In genomic region chr15:75348563-75349350, GRCh38 we compare ENCODE assay signal across 8 cellular contexts. TPM values are rescaled to one million over a fixed set of nuclear protein-coding genes. Genes with fewer than 3 reads are reported as not detected.
DNase-seq lines count a peak whose midpoint lies in the region; ATAC-seq lines count a peak whose summit lies in the region.

No MANE protein-coding gene starts in this region.

- H3K9me3 Mint-ChIP-seq in activated CD4-positive, alpha-beta T cell treated with anti-CD3 and anti-CD28 coated beads for 36 hours (ENCODE audit: low read depth): peaks cover 4% of the 10 kb centered on the region
- peaks cover 4% of the 10 kb centered on the region for H3K9me3 Mint-ChIP-seq in stimulated activated effector memory CD8-positive, alpha-beta T cell treated with anti-CD3 and anti-CD28 coated beads, Interleukin-12 subunit alpha, Interleukin-12 subunit beta, amount 100 ng/mL, for 72 hours

- peaks cover 32% of the 10 kb centered on the region for H3K4me1 Mint-ChIP-seq in activated CD4-positive, alpha-beta T cell treated with anti-CD3 and anti-CD28 coated beads for 36 hours
- peaks cover 39% of the 10 kb centered on the region for H3K4me1 Mint-ChIP-seq in stimulated activated effector memory CD8-positive, alpha-beta T cell treated with anti-CD3 and anti-CD28 coated beads, Interleukin-12 subunit alpha, Interleukin-12 subunit beta, amount 100 ng/mL, for 72 hours

- no peak overlapping the region for H3K27ac Mint-ChIP-seq in activated CD4-positive, alpha-beta T cell treated with anti-CD3 and anti-CD28 coated beads for 36 hours
- H3K27ac Mint-ChIP-seq in stimulated activated effector memory CD8-positive, alpha-beta T cell treated with anti-CD3 and anti-CD28 coated beads, Interleukin-12 subunit alpha, Interleukin-12 subunit beta, amount 100 ng/mL, for 72 hours: peak overlapping the region; percentile 93

- CTCF ChIA-PET in activated CD4-positive, alpha-beta T cell treated with anti-CD3 and anti-CD28 coated beads for 36 hours (lab: Charles Lee): interaction anchor here (0.6 to 1.1 kb wide), 3 partner anchors 19 to 1752 kb away, joined by 3 read pairs; partner anchors contain the start of gene MAN2C1

- peaks cover 5% of the 10 kb centered on the region for H3K27me3 Mint-ChIP-seq in activated CD4-positive, alpha-beta T cell treated with anti-CD3 and anti-CD28 coated beads for 36 hours

- peaks cover 12% of the 10 kb centered on the region for H3K36me3 Mint-ChIP-seq in activated CD4-positive, alpha-beta T cell treated with anti-CD3 and anti-CD28 coated beads for 36 hours (ENCODE audit: low read depth)
- peaks cover 25% of the 10 kb centered on the region for H3K36me3 Mint-ChIP-seq in stimulated activated effector memory CD8-positive, alpha-beta T cell treated with anti-CD3 and anti-CD28 coated beads, Interleukin-12 subunit alpha, Interleukin-12 subunit beta, amount 100 ng/mL, for 72 hours

- intact Hi-C loops in activated CD4-positive, alpha-beta T cell treated with anti-CD3 and anti-CD28 coated beads for 36 hours (cut with DNase I, micrococcal nuclease): no loop called here

- H3K4me3 ChIP-seq in adipocyte (ENCODE audit: low read length) (peak overlapping the region; percentile 88), iPS-20b (ENCODE audit: low read length) (peak overlapping the region; percentile 80)

- H3K4me1 ChIP-seq in adipocyte (ENCODE audit: control insufficient read depth, insufficient read depth, low read length): peaks cover 10% of the 10 kb centered on the region
- H3K4me1 ChIP-seq in iPS-20b (ENCODE audit: insufficient read depth, low read length): no peaks in the 10 kb centered on the region

- peak overlapping the region; percentile 44 for H3K4me3 Mint-ChIP-seq in activated CD4-positive, alpha-beta T cell treated with anti-CD3 and anti-CD28 coated beads for 36 hours
- peak overlapping the region; percentile 81 for H3K4me3 Mint-ChIP-seq in stimulated activated effector memory CD8-positive, alpha-beta T cell treated with anti-CD3 and anti-CD28 coated beads, Interleukin-12 subunit alpha, Interleukin-12 subunit beta, amount 100 ng/mL, for 72 hours

- no peak for DNase-seq in activated CD4-positive, alpha-beta T cell treated with anti-CD3 and anti-CD28 coated beads for 36 hours
- no peak for DNase-seq in activated CD4-positive, alpha-beta T cell treated with anti-CD3 and anti-CD28 coated beads, Interleukin-2, amount 50 U/mL, for 4 hours
- DNase-seq in adipocyte (ENCODE audit: low read depth) (peak; percentile 21), SK-N-DZ (ENCODE audit: low spot score) (no peak), NCI-H187 (lab: John Stamatoyannopoulos, UW) (no peak), HK-2 (ENCODE audit: unreplicated experiment) (no peak)
- no peak for DNase-seq in stimulated activated effector memory CD8-positive, alpha-beta T cell treated with anti-CD3 and anti-CD28 coated beads, Interleukin-12 subunit alpha, Interleukin-12 subunit beta, amount 100 ng/mL, for 72 hours (ENCODE audit: low spot score in 2 of 2)

- ATAC-seq in activated CD4-positive, alpha-beta T cell treated with anti-CD3 and anti-CD28 coated beads for 36 hours: no peak
- ATAC-seq in stimulated activated effector memory CD8-positive, alpha-beta T cell treated with anti-CD3 and anti-CD28 coated beads, Interleukin-12 subunit alpha, Interleukin-12 subunit beta, amount 100 ng/mL, for 72 hours: no peak

- H3K9me3 ChIP-seq in adipocyte (ENCODE audit: control insufficient read depth, low read length) (no peaks in the 10 kb centered on the region), iPS-20b (ENCODE audit: insufficient read depth, low read depth, low read length) (no peaks in the 10 kb centered on the region)

- H3K9ac ChIP-seq in adipocyte (ENCODE audit: low read length): peak overlapping the region; percentile 93
- peak overlapping the region; percentile 58; the same call in 1 of the 2 replicates for H3K9ac ChIP-seq in iPS-20b (ENCODE audit: low read depth, low read length)

- H3K27me3 ChIP-seq in adipocyte (replicated peaks; ENCODE audit: control insufficient read depth, insufficient read depth, low read length) (no peaks in the 10 kb centered on the region), iPS-20b (ENCODE audit: insufficient read depth, low read length) (peaks cover 55% of the 10 kb centered on the region)

- H3K27ac ChIP-seq in iPS-20b (ENCODE audit: low read length): no peak overlapping the region

- POLR2A ChIA-PET in activated CD4-positive, alpha-beta T cell treated with anti-CD3 and anti-CD28 coated beads for 36 hours (lab: Charles Lee): interaction anchor here (0.6 to 2.4 kb wide), 2 partner anchors 19 to 160 kb away, joined by 4 to 8 read pairs; partner anchors contain the start of gene MAN2C1

- H3K36me3 ChIP-seq in adipocyte (ENCODE audit: control insufficient read depth, insufficient read depth, low read length, severe bottlenecking): no peaks in the 10 kb centered on the region
- H3K36me3 ChIP-seq in iPS-20b (ENCODE audit: insufficient read depth, low read depth, low read length): no peaks in the 10 kb centered on the region

RNA-seq across cellular contexts. Expression of gene NEIL1, which starts 1.9 kb away (rescaled TPM):
- 1 to 10 TPM; 6.5 to 6.9 TPM for total RNA-seq in activated CD4-positive, alpha-beta T cell treated with anti-CD3 and anti-CD28 coated beads for 36 hours
- polyA plus RNA-seq in SK-N-DZ (2014; cell fraction: cytosol; rRNA removed): 12.6 and 13.9 TPM in 2 replicates
- 141 and 171 TPM in 2 replicates for polyA plus RNA-seq in SK-N-DZ (2014; cell fraction: nucleus; rRNA removed)

RNA-seq across cellular contexts. Expression of gene COMMD4, which starts 12.9 kb away (rescaled TPM):
- 10 to 100 TPM; 47.1 to 67.8 TPM for total RNA-seq in activated CD4-positive, alpha-beta T cell treated with anti-CD3 and anti-CD28 coated beads for 36 hours
- 168 and 267 TPM in 2 replicates for polyA plus RNA-seq in SK-N-DZ (2014; cell fraction: cytosol; rRNA removed)
- polyA plus RNA-seq in SK-N-DZ (2014; cell fraction: nucleus; rRNA removed): 439 and 507 TPM in 2 replicates

RNA-seq across cellular contexts. Expression of gene MAN2C1, which starts 19.6 kb away (rescaled TPM):
- 100 to 1,000 TPM; 119 to 181 TPM for total RNA-seq in activated CD4-positive, alpha-beta T cell treated with anti-CD3 and anti-CD28 coated beads for 36 hours
- 56.0 and 69.5 TPM in 2 replicates for polyA plus RNA-seq in SK-N-DZ (2014; cell fraction: cytosol; rRNA removed)
- 1,321 and 1,453 TPM in 2 replicates for polyA plus RNA-seq in SK-N-DZ (2014; cell fraction: nucleus; rRNA removed)
